ENCODE assay signal across 1 cellular context in the genomic region with DNA sequence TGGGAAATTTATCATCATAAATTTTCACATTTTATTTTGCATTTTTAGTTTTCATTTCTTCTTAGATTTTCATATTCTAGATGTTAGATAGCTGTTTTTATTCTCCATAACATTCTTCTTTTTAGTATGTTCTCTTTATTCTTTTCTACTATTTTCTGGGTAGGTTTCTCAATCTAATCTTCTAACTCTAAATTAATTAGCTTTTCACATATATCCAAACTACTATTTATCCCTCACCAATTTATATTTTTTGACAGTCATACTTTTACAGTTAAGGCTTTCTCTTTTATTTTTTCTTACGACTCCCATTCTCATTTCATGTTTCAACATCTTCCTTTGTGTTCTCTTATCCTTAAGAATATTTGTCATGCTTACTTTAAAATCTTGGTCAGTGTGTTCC.
TF ChIP-seq lines count a peak whose summit lies in the region.

No MANE protein-coding gene starts in this region.

TF ChIP-seq in K562, 482 proteins besides CTCF, POLR2A, EP300 and RAD21 (continued from another document):
- TF ChIP-seq, protein P1, sequence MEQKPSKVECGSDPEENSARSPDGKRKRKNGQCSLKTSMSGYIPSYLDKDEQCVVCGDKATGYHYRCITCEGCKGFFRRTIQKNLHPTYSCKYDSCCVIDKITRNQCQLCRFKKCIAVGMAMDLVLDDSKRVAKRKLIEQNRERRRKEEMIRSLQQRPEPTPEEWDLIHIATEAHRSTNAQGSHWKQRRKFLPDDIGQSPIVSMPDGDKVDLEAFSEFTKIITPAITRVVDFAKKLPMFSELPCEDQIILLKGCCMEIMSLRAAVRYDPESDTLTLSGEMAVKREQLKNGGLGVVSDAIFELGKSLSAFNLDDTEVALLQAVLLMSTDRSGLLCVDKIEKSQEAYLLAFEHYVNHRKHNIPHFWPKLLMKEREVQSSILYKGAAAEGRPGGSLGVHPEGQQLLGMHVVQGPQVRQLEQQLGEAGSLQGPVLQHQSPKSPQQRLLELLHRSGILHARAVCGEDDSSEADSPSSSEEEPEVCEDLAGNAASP (IDR thresholded peaks at IDR 0.05) = peak; percentile 52; the same call in 1 of the 2 replicates
- peak; percentile 68; the same call in 1 of the 2 replicates for TF ChIP-seq LARP7 (IDR thresholded peaks at IDR 0.05)
- peak; percentile 25; the same call in 1 of the 2 replicates for TF ChIP-seq MAFG (tag; conservative IDR thresholded peaks at IDR 0.05)
- peak; percentile 55; the same call in 1 of the 2 replicates for TF ChIP-seq PHB2 (IDR thresholded peaks at IDR 0.05; ENCODE audit: low read depth)
- TF ChIP-seq HLTF (IDR thresholded peaks at IDR 0.05) = 0 out of 2 replicates have a peak, but pooled peaks have one; percentile 21
- peak in 1 of 2 experiments; percentile 42 for TF ChIP-seq NCOA2 (IDR thresholded peaks at IDR 0.05; ENCODE audit: partially characterized antibody in 2 of 2)
